ENCODE assay signal across 16 cellular contexts in genomic region chr9:118028225-118028624, GRCh38.
DNase-seq lines count a peak whose midpoint lies in the region; TF ChIP-seq lines count a peak whose summit lies in the region.
"Had no signal": no experiment of that assay in that cellular context is flagged by ENCODE, and none has a peak within 500 bp of the region (broad histone marks: within the 10 kb centered on the region; RNA-seq: fewer than 3 reads in every experiment).

No MANE protein-coding gene starts in this region.

- no peak overlapping the region for H3K4me2 ChIP-seq in SK-N-SH
- H3K4me2 ChIP-seq: BLaER1 treated with 17β-estradiol and CSF1 and Interleukin-3, amounts not matched to agents 10 nM and 100 nM had no signal

- TF ChIP-seq RAD21 in SK-N-SH (IDR thresholded peaks at IDR 0.05; ENCODE audit: low read length) = no peak; the same call in 1 of the 2 replicates

- H3K9me2 ChIP-seq in SK-N-SH = no peaks in the 10 kb centered on the region

- CTCF ChIA-PET in SK-N-SH (lab: Yijun Ruan, JAX) = interaction anchor here (1.3 kb wide), 1 partner anchor 11 kb away, joined by 3 read pairs; no protein-coding TSS in a partner anchor

- no peak overlapping the region for H3K4me3 ChIP-seq in SK-N-SH (ENCODE audit: low read depth in 2 of 2, low read length in 1 of 2)
- H3K4me3 ChIP-seq: BLaER1 treated with 17β-estradiol and CSF1 and Interleukin-3, amounts not matched to agents 10 nM and 100 nM; GM23248 had no signal

- H3K4me1 ChIP-seq in SK-N-SH (ENCODE audit: control insufficient read depth in 1 of 2, insufficient read depth in 2 of 2, low read depth in 1 of 2, low read length in 1 of 2) = no peaks in the 10 kb centered on the region; a peak in 2 of 4 replicates
- H3K4me1 ChIP-seq: BE2C; BLaER1 treated with 17β-estradiol and CSF1 and Interleukin-3, amounts not matched to agents 10 nM and 100 nM had no signal

- H2AFZ ChIP-seq in SK-N-SH (ENCODE audit: low read depth) = no peak overlapping the region
- H2AFZ ChIP-seq: GM23248 had no signal

- H3K36me3 ChIP-seq in SK-N-SH (replicated peaks in 1 of 2; ENCODE audit: control insufficient read depth in 1 of 2, insufficient read depth in 2 of 2, low read length in 1 of 2) = no peaks in the 10 kb centered on the region
- H3K36me3 ChIP-seq: BE2C; BLaER1 treated with 17β-estradiol and CSF1 and Interleukin-3, amounts not matched to agents 10 nM and 100 nM had no signal

- TF ChIP-seq EP300 in SK-N-SH (IDR thresholded peaks at IDR 0.05; ENCODE audit: borderline replicate concordance in 1 of 2, low read depth in 1 of 2, low read length in 1 of 2) = peak in 1 of 2 experiments; percentile 61; a peak in 1 of 4 replicates

- DNase-seq in DMS 273 (lab: John Stamatoyannopoulos, UW; ENCODE audit: unreplicated experiment) = peak; percentile 50
- peak; percentile 56 for DNase-seq in NCI-H2171 treated with DMSO at 0.1 percent for 48 hours (lab: John Stamatoyannopoulos, UW)
- peak; percentile 55 for DNase-seq in SK-N-SH
- no peak for DNase-seq in activated CD4-positive, CD25-positive, alpha-beta regulatory T cell treated with anti-CD3 and anti-CD28 coated beads, Interleukin-2, amount 50 U/mL, for 72 hours
- no peak for DNase-seq in pons (ENCODE audit: low spot score)
- DNase-seq in AG20443 (ENCODE audit: low spot score) = no peak
- DNase-seq: AML-193; BE2C; CD4-positive, alpha-beta memory T cell; DMS153; DND-41; GM23248; H7; HCEC 1CT had no signal

- TF ChIP-seq CTCF in SK-N-SH (IDR thresholded peaks at IDR 0.05) = no peak

- no peak overlapping the region for H3K27ac ChIP-seq in SK-N-SH (ENCODE audit: low read depth in 2 of 2, low read length in 1 of 2)
- H3K27ac ChIP-seq: 22Rv1; BLaER1 treated with 17β-estradiol and CSF1 and Interleukin-3, amounts not matched to agents 10 nM and 100 nM; GM23248 had no signal

- H3K9ac ChIP-seq in SK-N-SH = no peak overlapping the region
- H3K9ac ChIP-seq: BLaER1 treated with 17β-estradiol and CSF1 and Interleukin-3, amounts not matched to agents 10 nM and 100 nM; GM23248 had no signal

- no peaks in the 10 kb centered on the region for H4K20me1 ChIP-seq in SK-N-SH (ENCODE audit: insufficient read depth)
- H4K20me1 ChIP-seq: BLaER1 treated with 17β-estradiol and CSF1 and Interleukin-3, amounts not matched to agents 10 nM and 100 nM had no signal

- POLR2A ChIA-PET in SK-N-SH (lab: Yijun Ruan, JAX) = no interaction called here

- H3F3A ChIP-seq in SK-N-SH (replicated peaks; ENCODE audit: insufficient read depth) = no peaks in the 10 kb centered on the region

- H3K79me2 ChIP-seq in SK-N-SH (ENCODE audit: insufficient read depth) = no peaks in the 10 kb centered on the region

- no peaks in the 10 kb centered on the region for H3K27me3 ChIP-seq in SK-N-SH (ENCODE audit: insufficient read depth)
- H3K27me3 ChIP-seq: BE2C; BLaER1 treated with 17β-estradiol and CSF1 and Interleukin-3, amounts not matched to agents 10 nM and 100 nM had no signal

- WGBS in SK-N-SH (ENCODE audit: low lambda C conversion rate) = 11% methylated on average over 2 of the region's 2 CpGs

- no peaks in the 10 kb centered on the region for H3K9me3 ChIP-seq in SK-N-SH
- H3K9me3 ChIP-seq: BE2C had no signal

TF ChIP-seq in SK-N-SH, 30 proteins besides CTCF, POLR2A, EP300 and RAD21:
- TF ChIP-seq RCOR1 (IDR thresholded peaks at IDR 0.05; ENCODE audit: low read length) (peak; percentile 82; the same call in 1 of the 2 replicates), USF2 (IDR thresholded peaks at IDR 0.05; ENCODE audit: borderline replicate concordance, low read depth, low read length) (no peak), GATA2 (CRISPR knock-in tag; IDR thresholded peaks at IDR 0.05) (0 out of 2 replicates have a peak, but pooled peaks have one; percentile 47), FOSL2 (IDR thresholded peaks at IDR 0.05; ENCODE audit: borderline replicate concordance, low read depth) (no peak), TAF1 (IDR thresholded peaks at IDR 0.05; ENCODE audit: borderline replicate concordance, low read depth, low read length) (no peak), CHD2 (IDR thresholded peaks at IDR 0.05; ENCODE audit: low read length, partially characterized antibody) (peak; percentile 61)

Comparison
In these comparisons a context has a peak if more than half of its experiments do, and no peak if none do; other contexts are left out.
1. DNase-seq: peak in DMS 273 (single experiment), NCI-H2171 treated with DMSO at 0.1 percent for 48 hours (single experiment) and SK-N-SH (single experiment); none in activated CD4-positive, CD25-positive, alpha-beta regulatory T cell treated with anti-CD3 and anti-CD28 coated beads, Interleukin-2, amount 50 U/mL, for 72 hours (single experiment), pons (single experiment) and AG20443 (single experiment).